In the genomic region with DNA sequence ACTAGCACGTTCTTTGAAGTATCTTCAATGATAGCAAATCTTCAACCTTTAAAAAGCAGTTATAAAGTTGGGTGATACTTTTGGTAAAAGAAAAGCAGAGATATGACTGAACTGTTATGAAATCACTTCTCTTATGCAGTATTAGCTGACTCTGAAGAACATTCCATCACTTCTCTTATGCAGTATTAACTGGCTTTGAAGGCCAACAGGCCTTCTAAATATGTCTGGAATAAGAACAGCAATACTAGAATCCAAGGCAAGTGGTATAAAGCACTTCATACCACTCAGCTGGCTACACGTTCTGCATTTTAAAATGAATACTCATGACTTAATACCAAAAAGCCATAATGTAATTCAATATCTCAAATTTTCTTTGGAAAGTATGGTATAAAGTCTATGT, we compare ENCODE assay signal across 25 cellular contexts.
"Had no signal": no experiment of that assay in that cellular context is flagged by ENCODE, and none has a peak within 500 bp of the region (broad histone marks: within the 10 kb centered on the region; RNA-seq: fewer than 3 reads in every experiment).

No MANE protein-coding gene starts in this region.

- H3K27me3 Mint-ChIP-seq: activated CD4-positive, alpha-beta memory T cell treated with anti-CD3 and anti-CD28 coated beads for 36 hours; activated CD4-positive, alpha-beta T cell treated with anti-CD3 and anti-CD28 coated beads, Interleukin-2, amount 10 ng/mL, durations not matched to agents 7 days and 5 days; activated naive CD8-positive, alpha-beta T cell; activated T-helper 17 cell treated with anti-CD3 and anti-CD28 coated beads, Interleukin-2, amount 50 U/mL, for 72 hours; T-cell had no signal

- H3K36me3 ChIP-seq: breast epithelium had no signal

- ATAC-seq: activated T-helper 17 cell treated with anti-CD3 and anti-CD28 coated beads, Interleukin-2, amount 50 U/mL, for 72 hours; K562; PC-3; T-cell had no signal

- H3K4me3 ChIP-seq: breast epithelium, K562, SK-N-MC had no signal

- H3K9me3 Mint-ChIP-seq: activated CD4-positive, alpha-beta memory T cell treated with anti-CD3 and anti-CD28 coated beads for 36 hours; activated CD4-positive, alpha-beta T cell treated with anti-CD3 and anti-CD28 coated beads, Interleukin-2, amount 10 ng/mL, durations not matched to agents 7 days and 5 days; activated naive CD4-positive, alpha-beta T cell treated with anti-CD3 and anti-CD28 coated beads for 36 hours; activated T-helper 17 cell treated with anti-CD3 and anti-CD28 coated beads, Interleukin-2, amount 50 U/mL, for 72 hours; T-cell had no signal

- H3K4me1 ChIP-seq: breast epithelium had no signal

- H3K9me3 ChIP-seq: breast epithelium had no signal

- H3K27ac Mint-ChIP-seq: activated CD4-positive, alpha-beta memory T cell treated with anti-CD3 and anti-CD28 coated beads for 36 hours; activated CD4-positive, alpha-beta T cell treated with anti-CD3 and anti-CD28 coated beads, Interleukin-2, amount 10 ng/mL, durations not matched to agents 7 days and 5 days; activated naive CD4-positive, alpha-beta T cell treated with anti-CD3 and anti-CD28 coated beads for 36 hours; activated naive CD8-positive, alpha-beta T cell; activated T-helper 17 cell treated with anti-CD3 and anti-CD28 coated beads, Interleukin-2, amount 50 U/mL, for 72 hours; T-cell had no signal

- H3K27ac ChIP-seq: breast epithelium, SK-N-MC had no signal

- DNase-seq: activated CD4-positive, alpha-beta memory T cell treated with anti-CD3 and anti-CD28 coated beads for 36 hours; activated CD4-positive, alpha-beta T cell treated with anti-CD3 and anti-CD28 coated beads, Interleukin-2, amount 10 ng/mL, durations not matched to agents 7 days and 5 days; activated CD4-positive, CD25-positive, alpha-beta regulatory T cell; activated CD8-positive, alpha-beta memory T cell treated with anti-CD3 and anti-CD28 coated beads for 24 hours; activated gamma-delta T cell; activated naive CD4-positive, alpha-beta T cell treated with anti-CD3 and anti-CD28 coated beads for 36 hours; activated T-cell treated with anti-CD3 and anti-CD28 coated beads, Interleukin-2, amount 50 U/mL, for 48 hours; anterior cingulate cortex; caudate nucleus; Karpas-422; NCI-H1105 treated with DMSO at 0.1 percent for 48 hours; NCI-H146; NCI-H187 treated with DMSO at 0.1 percent for 48 hours; NCI-H2081 treated with DMSO at 0.1 percent for 48 hours; NCI-H446; NCI-H524; PC-3; T-cell; T-helper 2 cell; T1000 had no signal

- H3K4me3 Mint-ChIP-seq: activated CD4-positive, alpha-beta memory T cell treated with anti-CD3 and anti-CD28 coated beads for 36 hours; activated CD4-positive, alpha-beta T cell treated with anti-CD3 and anti-CD28 coated beads, Interleukin-2, amount 10 ng/mL, durations not matched to agents 7 days and 5 days; activated naive CD4-positive, alpha-beta T cell treated with anti-CD3 and anti-CD28 coated beads for 36 hours; activated naive CD8-positive, alpha-beta T cell; activated T-helper 17 cell treated with anti-CD3 and anti-CD28 coated beads, Interleukin-2, amount 50 U/mL, for 72 hours; T-cell had no signal

- H3K27me3 ChIP-seq: breast epithelium had no signal
